ENCODE assay signal across 13 cellular contexts in the genomic region with DNA sequence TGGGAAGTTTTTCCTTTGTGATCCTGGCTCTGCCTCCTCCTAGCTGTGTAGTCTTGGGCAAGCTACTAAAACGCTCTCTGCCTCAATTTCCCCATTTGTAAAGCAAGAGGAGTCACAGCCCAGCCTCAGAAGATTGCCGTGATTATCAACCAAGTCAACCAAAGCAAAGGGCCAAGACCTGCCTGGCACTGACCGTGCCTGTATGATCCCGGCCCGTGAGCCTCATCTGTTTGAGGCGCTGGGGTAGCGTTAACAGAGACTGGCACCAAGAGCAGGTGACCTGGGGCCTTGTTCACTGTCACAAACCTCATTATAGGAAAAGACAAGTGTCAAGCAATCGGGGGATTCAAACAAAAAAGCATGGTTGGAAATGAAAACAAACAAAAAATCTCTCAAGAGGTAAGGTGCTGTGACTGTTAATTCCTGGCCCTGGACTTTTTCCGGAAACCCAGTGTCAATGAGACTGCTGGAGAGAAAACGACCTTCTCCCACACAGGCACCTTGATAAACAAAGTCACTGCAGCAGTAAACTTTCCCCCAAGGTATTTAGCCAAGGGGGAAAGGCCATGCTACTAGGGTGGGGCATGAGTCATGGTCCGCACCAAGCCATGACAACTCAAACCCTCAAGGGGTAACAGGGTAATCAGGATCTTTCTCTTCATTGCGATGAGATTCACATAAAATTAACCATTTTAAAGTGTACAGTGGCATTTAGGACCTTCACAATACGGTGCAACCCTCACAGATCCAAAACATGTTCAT.
"Had no signal": no experiment of that assay in that cellular context is flagged by ENCODE, and none has a peak within 500 bp of the region (broad histone marks: within the 10 kb centered on the region; RNA-seq: fewer than 3 reads in every experiment).

No MANE protein-coding gene starts in this region.

- H3K27ac ChIP-seq: adrenal gland, gastrocnemius medialis, heart right ventricle, vagina had no signal

- H3K9me3 ChIP-seq: adrenal gland, gastrocnemius medialis, heart right ventricle, vagina had no signal

- DNase-seq: activated CD4-positive, alpha-beta memory T cell treated with anti-CD3 and anti-CD28 coated beads, Interleukin-2, amount 10 ng/mL, durations not matched to agents 7 days and 5 days; activated CD4-positive, alpha-beta T cell treated with anti-CD3 and anti-CD28 coated beads for 1 hour; activated naive CD4-positive, alpha-beta T cell treated with Interleukin-2 at 50 U/mL for 16 hours; central memory CD4-positive, alpha-beta T cell; effector memory CD4-positive, alpha-beta T cell; gastrocnemius medialis; heart right ventricle; kidney; stimulated activated CD4-positive, alpha-beta T cell treated with anti-CD3 and anti-CD28 coated beads, Interleukin-15, amount 100 ng/mL, for 24 hours; stimulated activated CD4-positive, alpha-beta T cell treated with anti-CD3 and anti-CD28 coated beads, Interleukin-4, amount 100 ng/mL, for 24 hours; T-helper 2 cell had no signal

- H3K4me3 ChIP-seq: adrenal gland, gastrocnemius medialis, heart right ventricle, vagina had no signal

- H3K27me3 ChIP-seq: adrenal gland, gastrocnemius medialis, heart right ventricle, vagina had no signal
